1 cellular context compared by ENCODE assay signal in genomic region chr6:135497412-135498177, GRCh38.
TF ChIP-seq lines count a peak whose summit lies in the region.

Gene AHI1, minus strand, starts transcription at chr6:135497740. Its CDS starts 5,503 bp downstream, at chr6:135492237.

TF ChIP-seq in K562, 482 proteins besides CTCF, POLR2A, EP300 and RAD21 (continued from another document and continues in another):
- TF ChIP-seq E2F4 (CRISPR knock-in tag; IDR thresholded peaks at IDR 0.05; ENCODE audit: low read depth), result peak; percentile 86
- TF ChIP-seq ZNF274 (IDR thresholded peaks at IDR 0.05; ENCODE audit: borderline replicate concordance, low read depth, low read length), result 0 out of 2 replicates have a peak, but pooled peaks have one; percentile 44
- TF ChIP-seq KDM2B (CRISPR knock-in tag; IDR thresholded peaks at IDR 0.05), result peak; percentile 45; the same call in 1 of the 2 replicates
- peak; percentile 97 for TF ChIP-seq E2F5 (CRISPR knock-in tag; IDR thresholded peaks at IDR 0.05)
- no peak for TF ChIP-seq TEAD4 (IDR thresholded peaks at IDR 0.05; ENCODE audit: low read length)
- TF ChIP-seq TEAD4 (CRISPR knock-in tag; IDR thresholded peaks at IDR 0.05; ENCODE audit: borderline replicate concordance), result peak; percentile 98
- TF ChIP-seq PHF20 (IDR thresholded peaks at IDR 0.05; ENCODE audit: partially characterized antibody), result peak; percentile 84
- no peak for TF ChIP-seq STAT5B (CRISPR knock-in tag; IDR thresholded peaks at IDR 0.05)
- TF ChIP-seq MIER1 (IDR thresholded peaks at IDR 0.05; ENCODE audit: low read depth), result no peak; the same call in 1 of the 2 replicates
- no peak for TF ChIP-seq GTF2B (IDR thresholded peaks at IDR 0.05; ENCODE audit: extremely low read depth, insufficient read length)
- no peak for TF ChIP-seq FOS (IDR thresholded peaks at IDR 0.05; ENCODE audit: extremely low read depth, insufficient read length)
- no peak for TF ChIP-seq EZH2 (IDR thresholded peaks at IDR 0.05; ENCODE audit: borderline replicate concordance, low read depth, low read length)
- TF ChIP-seq CTBP1 (IDR thresholded peaks at IDR 0.05; ENCODE audit: borderline replicate concordance), result peak; percentile 98
- TF ChIP-seq SIN3A (IDR thresholded peaks at IDR 0.05; ENCODE audit: borderline replicate concordance in 2 of 2, control insufficient read depth in 1 of 2, low read depth in 2 of 2, low read length in 2 of 2), result peak; percentile 97
- TF ChIP-seq BHLHE40 (IDR thresholded peaks at IDR 0.05; ENCODE audit: low read length), result peak; percentile 85
- no peak for TF ChIP-seq ZC3H11A (IDR thresholded peaks at IDR 0.05; ENCODE audit: low read depth, low read length)
- peak; percentile 9; the same call in 1 of the 2 replicates for TF ChIP-seq TFE3 (CRISPR knock-in tag; IDR thresholded peaks at IDR 0.05)
- TF ChIP-seq E2F3 (CRISPR knock-in tag; IDR thresholded peaks at IDR 0.05), result peak; percentile 82
- no peak; the same call in 1 of the 2 replicates for TF ChIP-seq HDAC2 (IDR thresholded peaks at IDR 0.05)
- TF ChIP-seq IRF9 (tag; IDR thresholded peaks at IDR 0.05), result no peak
- TF ChIP-seq BCOR (IDR thresholded peaks at IDR 0.05), result peak; percentile 65; the same call in 1 of the 2 replicates
- TF ChIP-seq ZNF695 (CRISPR knock-in tag; IDR thresholded peaks at IDR 0.05), result no peak
- peak; percentile 78 for TF ChIP-seq RBM25 (IDR thresholded peaks at IDR 0.05; ENCODE audit: low read depth, low read length, severe bottlenecking)
- TF ChIP-seq NRF1 (conservative IDR thresholded peaks at IDR 0.05 in 1 of 2, IDR thresholded peaks at IDR 0.05 in 1 of 2), result peak; percentile 94 to 95
- TF ChIP-seq CAMTA2 (CRISPR knock-in tag; conservative IDR thresholded peaks at IDR 0.05), result 0 out of 2 replicates have a peak, but pooled peaks have one; percentile 66
- TF ChIP-seq PTBP1 (IDR thresholded peaks at IDR 0.05; ENCODE audit: low read depth, low read length), result no peak; the same call in 1 of the 2 replicates
- TF ChIP-seq ZNF347 (CRISPR knock-in tag; IDR thresholded peaks at IDR 0.05; ENCODE audit: low read depth), result no peak
- TF ChIP-seq RBM39 (optimal IDR thresholded peaks at IDR 0.05; ENCODE audit: low read depth, low read length), result no peak
- TF ChIP-seq HINFP (tag; conservative IDR thresholded peaks at IDR 0.05; ENCODE audit: low read depth), result no peak
- TF ChIP-seq GATAD2A (IDR thresholded peaks at IDR 0.05), result peak; percentile 87
- peak; percentile 40; the same call in 1 of the 2 replicates for TF ChIP-seq CBFA2T3 (IDR thresholded peaks at IDR 0.05)
- TF ChIP-seq NFIC (IDR thresholded peaks at IDR 0.05), result no peak
- 0 out of 2 replicates have a peak, but pooled peaks have one; percentile 14 for TF ChIP-seq ZNF212 (CRISPR knock-in tag; IDR thresholded peaks at IDR 0.05)
- TF ChIP-seq MYC (IDR thresholded peaks at IDR 0.05; ENCODE audit: low read depth, low read length), result peak; percentile 88
- peak; percentile 85; the same call in 1 of the 2 replicates for TF ChIP-seq MYC (CRISPR knock-in tag; IDR thresholded peaks at IDR 0.05; ENCODE audit: borderline replicate concordance, low read depth)
- peak; percentile 24; the same call in 1 of the 2 replicates for TF ChIP-seq HIVEP1 (CRISPR knock-in tag; IDR thresholded peaks at IDR 0.05)
- no peak for TF ChIP-seq EWSR1 (IDR thresholded peaks at IDR 0.05; ENCODE audit: borderline replicate concordance, low read depth, partially characterized antibody)
- TF ChIP-seq ZNF23 (CRISPR knock-in tag; IDR thresholded peaks at IDR 0.05), result no peak; the same call in 1 of the 2 replicates
- no peak for TF ChIP-seq ZNF277 (CRISPR knock-in tag; IDR thresholded peaks at IDR 0.05; ENCODE audit: borderline replicate concordance)
- TF ChIP-seq MCM5 (IDR thresholded peaks at IDR 0.05; ENCODE audit: low read depth), result no peak
- no peak for TF ChIP-seq ZNF444 (CRISPR knock-in tag; IDR thresholded peaks at IDR 0.05)
- TF ChIP-seq ZNF75A (CRISPR knock-in tag; IDR thresholded peaks at IDR 0.05), result peak; percentile 53; the same call in 1 of the 2 replicates
- TF ChIP-seq NONO (IDR thresholded peaks at IDR 0.05; ENCODE audit: low read depth in 2 of 2, low read length in 1 of 2), result peak; percentile 63 to 94
- no peak for TF ChIP-seq TBL1XR1 (IDR thresholded peaks at IDR 0.05; ENCODE audit: low read length in 2 of 2)
- no peak for TF ChIP-seq NELFE (IDR thresholded peaks at IDR 0.05; ENCODE audit: insufficient read depth, insufficient read length)
- no peak for TF ChIP-seq ZC3H8 (IDR thresholded peaks at IDR 0.05)
- TF ChIP-seq PCBP1 (IDR thresholded peaks at IDR 0.05; ENCODE audit: low read depth, low read length, poor library complexity, severe bottlenecking), result peak; percentile 93
- peak; percentile 81; the same call in 1 of the 2 replicates for TF ChIP-seq ERF (CRISPR knock-in tag; IDR thresholded peaks at IDR 0.05)
- TF ChIP-seq ZBTB5 (IDR thresholded peaks at IDR 0.05), result no peak
- peak; percentile 79 for TF ChIP-seq NEUROD1 (IDR thresholded peaks at IDR 0.05; ENCODE audit: borderline replicate concordance, low read depth, low read length, partially characterized antibody)
- 0 out of 2 replicates have a peak, but pooled peaks have one; percentile 41 for TF ChIP-seq KLF13 (tag; IDR thresholded peaks at IDR 0.05; ENCODE audit: borderline replicate concordance, low read depth)
- TF ChIP-seq PRPF4 (IDR thresholded peaks at IDR 0.05; ENCODE audit: insufficient read depth, low read depth, low read length, poor library complexity, severe bottlenecking), result no peak
- peak; percentile 95 for TF ChIP-seq FIP1L1 (IDR thresholded peaks at IDR 0.05; ENCODE audit: low read depth, low read length, poor library complexity, severe bottlenecking)
- peak; percentile 88 for TF ChIP-seq GMEB1 (CRISPR knock-in tag; IDR thresholded peaks at IDR 0.05)
- TF ChIP-seq MTA1 (IDR thresholded peaks at IDR 0.05; ENCODE audit: borderline replicate concordance), result peak; percentile 61; the same call in 1 of the 2 replicates
- TF ChIP-seq RBFOX2 (IDR thresholded peaks at IDR 0.05; ENCODE audit: low read depth, low read length), result peak; percentile 99
- no peak for TF ChIP-seq NFE2L1 (tag; IDR thresholded peaks at IDR 0.05; ENCODE audit: borderline replicate concordance, low read depth)
